13 cellular contexts compared by ENCODE assay signal in the genomic region with DNA sequence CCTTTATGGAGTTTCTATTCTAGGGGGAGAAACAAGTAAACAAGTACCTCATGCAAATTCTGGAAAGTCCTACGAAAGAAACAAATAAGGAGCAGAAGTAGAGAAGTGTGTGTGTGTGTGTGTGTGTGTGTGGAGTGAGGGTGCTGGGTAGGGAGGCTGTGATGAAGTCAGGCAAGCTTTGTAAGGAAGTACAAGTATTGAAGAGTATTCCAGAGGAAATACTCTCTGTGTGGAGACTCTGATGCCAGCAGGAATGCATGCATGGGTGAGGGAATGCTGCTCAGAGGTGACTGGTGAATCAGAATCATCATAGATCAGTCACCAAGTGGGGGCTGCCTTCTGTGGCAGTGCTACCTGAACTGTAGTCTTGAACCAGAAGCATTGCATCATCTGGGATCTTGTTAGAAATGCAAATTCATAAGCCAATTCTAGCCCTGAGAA. TPM values are rescaled to one million over a fixed set of nuclear protein-coding genes. Genes with fewer than 3 reads are reported as not detected.
DNase-seq lines count a peak whose midpoint lies in the region; ATAC-seq and TF ChIP-seq lines count a peak whose summit lies in the region.
"Had no signal": no experiment of that assay in that cellular context is flagged by ENCODE, and none has a peak within 500 bp of the region (broad histone marks: within the 10 kb centered on the region; RNA-seq: fewer than 3 reads in every experiment).

No MANE protein-coding gene starts in this region.

- no peak for TF ChIP-seq POLR2A in vagina (IDR thresholded peaks at IDR 0.05)

- peak overlapping the region; percentile 79 for H3K27ac ChIP-seq in cardiac muscle cell
- H3K27ac ChIP-seq in HUES6 (ENCODE audit: low read depth, low read length) = peak overlapping the region; percentile 62; the same call in 1 of the 2 replicates
- no peak overlapping the region for H3K27ac ChIP-seq in vagina

- peak overlapping the region; percentile 37 for H3K9ac ChIP-seq in HUES6 (ENCODE audit: low read length)

- H3K4me3 ChIP-seq in cardiac muscle cell = no peak overlapping the region
- H3K4me3 ChIP-seq in HUES6 (ENCODE audit: low read depth, low read length) = 0 out of 2 replicates have a peak overlapping the region, but pooled peaks have one; percentile 8
- H3K4me3 ChIP-seq in fibroblast of mammary gland (ENCODE audit: control insufficient read depth, low read depth, low read length) = no peak overlapping the region
- no peak overlapping the region for H3K4me3 ChIP-seq in vagina

- DNase-seq in cardiac muscle cell (ENCODE audit: low read depth in 1 of 2, low spot score in 1 of 2) (peak in 1 of 2 donors; percentile 74), Right ventricle myocardium inferior (ENCODE audit: missing footprints) (no peak), fibroblast of mammary gland (ENCODE audit: low read depth) (peak; percentile 54), vagina (ENCODE audit: extremely low spot score in 2 of 2) (peak; percentile 34 to 44), iPS-NIHi7 (ENCODE audit: extremely low spot score) (no peak), 8988T (no peak)
- DNase-seq in activated CD4-positive, alpha-beta T cell treated with anti-CD3 and anti-CD28 coated beads for 1 hour = no peak
- DNase-seq: amniotic stem cell, DMS79, NCI-H1105 treated with DMSO at 0.1 percent for 48 hours, NCI-H774, T-cell had no signal

- H3K36me3 ChIP-seq in cardiac muscle cell = no peaks in the 10 kb centered on the region
- H3K36me3 ChIP-seq in HUES6 (ENCODE audit: control insufficient read depth, insufficient read depth, low read length) = no peaks in the 10 kb centered on the region
- no peaks in the 10 kb centered on the region for H3K36me3 ChIP-seq in vagina

- H3K9me3 ChIP-seq in cardiac muscle cell (ENCODE audit: low read depth) = no peaks in the 10 kb centered on the region
- peaks cover 29% of the 10 kb centered on the region for H3K9me3 ChIP-seq in HUES6 (ENCODE audit: control insufficient read depth, insufficient read depth, low read depth, low read length)
- H3K9me3 ChIP-seq in vagina = no peaks in the 10 kb centered on the region

- TF ChIP-seq CTCF in cardiac muscle cell (IDR thresholded peaks at IDR 0.05; ENCODE audit: low read depth, low read length) (no peak), fibroblast of mammary gland (conservative IDR thresholded peaks at IDR 0.05; ENCODE audit: control insufficient read depth, insufficient read depth, low read depth, low read length) (no peak), vagina (IDR thresholded peaks at IDR 0.05) (no peak)

- ATAC-seq in Right ventricle myocardium inferior = no peak
- ATAC-seq: T-cell had no signal

- H3K27me3 ChIP-seq in cardiac muscle cell (no peaks in the 10 kb centered on the region), HUES6 (ENCODE audit: control insufficient read depth, insufficient read depth, low read length) (no peaks in the 10 kb centered on the region), vagina (no peaks in the 10 kb centered on the region)

- intact Hi-C loops in Right ventricle myocardium inferior (cut with DNase I) (no loop called here), vagina (cut with DNase I) (no loop called here)

- peaks cover 26% of the 10 kb centered on the region for H3K4me1 ChIP-seq in cardiac muscle cell (ENCODE audit: low read depth)
- H3K4me1 ChIP-seq in HUES6 (ENCODE audit: control insufficient read depth, insufficient read depth, low read length) = peaks cover 18% of the 10 kb centered on the region
- peaks cover 8% of the 10 kb centered on the region for H3K4me1 ChIP-seq in vagina

RNA-seq across cellular contexts. Expression of a gene that starts 34.5 kb away (rescaled TPM):
- total RNA-seq in cardiac muscle cell (38.8 and 39.8 TPM in 2 replicates), Right ventricle myocardium inferior (445 TPM), vagina (13.5 TPM)
- polyA plus RNA-seq in cardiac muscle cell = 42.9 and 47.7 TPM in 2 replicates

Comparison
In these comparisons a context has a peak if more than half of its experiments do, and no peak if none do; other contexts are left out.
1. RNA of a gene that starts 34.5 kb away (total RNA-seq): 445 TPM in Right ventricle myocardium inferior (single experiment); 38.8 to 39.8 TPM in cardiac muscle cell and 13.5 TPM in vagina (single experiment); every median in the first group is over 10 times any median in the second.
2. DNase-seq: peak in fibroblast of mammary gland (single experiment) and vagina (2 of 2); none in Right ventricle myocardium inferior (single experiment), iPS-NIHi7 (single experiment), 8988T (single experiment) and activated CD4-positive, alpha-beta T cell treated with anti-CD3 and anti-CD28 coated beads for 1 hour (single experiment).